ENCODE assay signal across 4 cellular contexts in genomic region chr12:110518014-110518413, GRCh38. TPM values are rescaled to one million over a fixed set of nuclear protein-coding genes. Genes with fewer than 3 reads are reported as not detected.
"Had no signal": no experiment of that assay in that cellular context is flagged by ENCODE, and none has a peak within 500 bp of the region (broad histone marks: within the 10 kb centered on the region; RNA-seq: fewer than 3 reads in every experiment).

No MANE protein-coding gene starts in this region.

RNA-seq across cellular contexts. Expression of gene RAD9B, which starts 15.9 kb away (rescaled TPM):
- total RNA-seq: GM23338, H1, H7, H9 had no signal
- polyA plus RNA-seq: GM23338 had no signal
